ENCODE assay signal across 21 cellular contexts in the genomic region with DNA sequence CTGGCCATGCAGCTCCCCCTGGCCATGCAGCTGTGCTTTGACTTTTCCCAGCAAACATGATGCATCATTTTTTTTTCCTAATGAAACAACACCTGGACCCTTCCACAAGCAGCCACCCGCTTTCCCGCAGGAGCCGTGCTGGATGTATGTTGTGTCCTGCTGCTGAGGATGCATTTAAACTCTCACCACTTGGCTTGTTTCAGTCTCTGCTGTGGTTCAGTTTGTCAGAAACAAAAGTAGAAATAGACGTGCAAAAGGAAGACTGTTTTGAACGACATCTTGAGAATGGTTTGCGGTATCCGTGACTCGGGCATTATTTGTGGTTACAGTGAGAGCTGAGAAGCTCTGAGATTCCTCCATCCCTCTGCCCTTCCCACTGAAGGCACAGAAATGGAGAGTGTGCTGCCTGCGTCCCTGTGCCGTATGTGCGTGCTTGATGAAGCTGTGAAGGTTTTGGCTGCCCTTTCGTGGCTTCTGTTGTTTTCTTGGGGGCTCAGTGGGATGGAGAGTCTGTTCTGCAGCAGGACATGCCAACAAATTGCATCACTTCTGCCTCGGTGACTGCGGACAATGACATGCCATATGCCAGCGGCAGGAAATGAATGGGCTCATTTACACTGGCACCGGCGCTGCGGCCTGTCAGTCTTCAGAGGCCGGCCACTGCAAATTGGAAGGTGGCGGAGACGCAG.
DNase-seq lines count a peak whose midpoint lies in the region; FAIRE-seq and TF ChIP-seq lines count a peak whose summit lies in the region.
"Had no signal": no experiment of that assay in that cellular context is flagged by ENCODE, and none has a peak within 500 bp of the region (broad histone marks: within the 10 kb centered on the region; RNA-seq: fewer than 3 reads in every experiment).

No MANE protein-coding gene starts in this region.

- H3K27me3 ChIP-seq in layer of hippocampus (ENCODE audit: control insufficient read depth, insufficient read depth, low read length): no peaks in the 10 kb centered on the region
- H3K27me3 ChIP-seq in Karpas-422 (ENCODE audit: low read length): no peaks in the 10 kb centered on the region
- H3K27me3 ChIP-seq: colonic mucosa had no signal

- H3K36me3 Mint-ChIP-seq in activated T-helper 2 cell treated with anti-CD3 and anti-CD28 coated beads, Interferon-gamma antibody, Interleukin-2, Interleukin-4, amounts not matched to agents 10 μg/mL and 5 μg/mL and 100 μg/mL, durations not matched to agents 14 hours and 24 hours and 36 hours (ENCODE audit: low read depth): no peaks in the 10 kb centered on the region

- H3K36me3 ChIP-seq in Karpas-422 (ENCODE audit: insufficient read depth, low read length): no peaks in the 10 kb centered on the region
- H3K36me3 ChIP-seq in kidney (ENCODE audit: control insufficient read depth in 1 of 2, insufficient read depth in 2 of 2, low read length in 2 of 2): no peaks in the 10 kb centered on the region
- H3K36me3 ChIP-seq: colonic mucosa had no signal

- H3K4me2 ChIP-seq in Karpas-422 (ENCODE audit: low read depth, low read length, poor library complexity, severe bottlenecking): no peak overlapping the region

- H3K4me1 Mint-ChIP-seq in activated T-helper 2 cell treated with anti-CD3 and anti-CD28 coated beads, Interferon-gamma antibody, Interleukin-2, Interleukin-4, amounts not matched to agents 10 μg/mL and 5 μg/mL and 100 μg/mL, durations not matched to agents 14 hours and 24 hours and 36 hours (ENCODE audit: low read depth): no peaks in the 10 kb centered on the region

- H3K27me3 Mint-ChIP-seq in activated T-helper 2 cell treated with anti-CD3 and anti-CD28 coated beads, Interferon-gamma antibody, Interleukin-2, Interleukin-4, amounts not matched to agents 10 μg/mL and 5 μg/mL and 100 μg/mL, durations not matched to agents 14 hours and 24 hours and 36 hours (ENCODE audit: low read depth): no peaks in the 10 kb centered on the region

- DNase-seq in NCI-H748 (lab: John Stamatoyannopoulos, UW; ENCODE audit: unreplicated experiment): peak; percentile 45
- no peak for DNase-seq in NCI-H748 treated with DMSO at 0.1 percent for 48 hours (lab: John Stamatoyannopoulos, UW)
- peak; percentile 92 for DNase-seq in astrocyte of the hippocampus (ENCODE audit: low read depth, low spot score)
- peak; percentile 18 for DNase-seq in ureter (ENCODE audit: low spot score)
- DNase-seq in Karpas-422: no peak
- DNase-seq in kidney: no peak
- DNase-seq in activated T-helper 2 cell treated with anti-CD3 and anti-CD28 coated beads, Interferon-gamma antibody, Interleukin-2, Interleukin-4, amounts not matched to agents 10 μg/mL and 5 μg/mL and 100 μg/mL, durations not matched to agents 14 hours and 24 hours and 36 hours (ENCODE audit: low spot score): no peak
- DNase-seq: activated CD4-positive, alpha-beta T cell treated with anti-CD3 and anti-CD28 coated beads, Interleukin-2, amount 50 U/mL, for 4 hours; activated naive CD4-positive, alpha-beta T cell treated with anti-CD3 and anti-CD28 coated beads for 36 hours; activated T-cell treated with anti-CD3 and anti-CD28 coated beads for 4 hours; colonic mucosa; DMS79 treated with DMSO at 0.1 percent for 48 hours; HCEC 1CT; left colon; NCI-H187; NCI-H510A; nephron progenitor cell; SHP77 treated with DMSO at 0.1 percent for 48 hours; stimulated activated CD4-positive, alpha-beta T cell treated with anti-CD3 and anti-CD28 coated beads, Interleukin-12 subunit alpha, Interleukin-12 subunit beta, amount 100 ng/mL, for 4 hours had no signal

- H3K27ac ChIP-seq in layer of hippocampus (ENCODE audit: low read depth, low read length) (peak overlapping the region; percentile 2), Karpas-422 (ENCODE audit: low read length) (no peak overlapping the region), kidney (ENCODE audit: low read depth in 2 of 2, low read length in 2 of 2) (no peak overlapping the region)
- H3K27ac ChIP-seq: colonic mucosa, VCaP had no signal

- no peak for TF ChIP-seq CTCF in kidney (IDR thresholded peaks at IDR 0.05; ENCODE audit: borderline replicate concordance, extremely low read depth, insufficient read depth)

- no peaks in the 10 kb centered on the region for H4K20me1 ChIP-seq in Karpas-422 (ENCODE audit: insufficient read depth, low read depth, low read length)

- no peak overlapping the region for H3K4me3 Mint-ChIP-seq in activated T-helper 2 cell treated with anti-CD3 and anti-CD28 coated beads, Interferon-gamma antibody, Interleukin-2, Interleukin-4, amounts not matched to agents 10 μg/mL and 5 μg/mL and 100 μg/mL, durations not matched to agents 14 hours and 24 hours and 36 hours (ENCODE audit: low read depth)
- H3K4me3 Mint-ChIP-seq: activated naive CD4-positive, alpha-beta T cell treated with anti-CD3 and anti-CD28 coated beads for 36 hours; nephron progenitor cell had no signal

- H3K9ac ChIP-seq in Karpas-422 (ENCODE audit: low read length): no peak overlapping the region
- H3K9ac ChIP-seq in kidney (ENCODE audit: low read length in 2 of 2): no peak overlapping the region

- H3K9me2 ChIP-seq in Karpas-422 (replicated peaks; ENCODE audit: insufficient read depth, low read length): no peaks in the 10 kb centered on the region

- FAIRE-seq in kidney (lab: Jason Lieb, UNC): no peak

- H3K79me2 ChIP-seq in Karpas-422 (ENCODE audit: low read length): no peaks in the 10 kb centered on the region

- no peak overlapping the region for H2AFZ ChIP-seq in Karpas-422 (ENCODE audit: low read length)

- no peaks in the 10 kb centered on the region for H3K4me1 ChIP-seq in Karpas-422 (ENCODE audit: low read length)
- H3K4me1 ChIP-seq in kidney (ENCODE audit: control insufficient read depth in 1 of 2, insufficient read depth in 1 of 2, low read depth in 1 of 2, low read length in 2 of 2): no peaks in the 10 kb centered on the region
- H3K4me1 ChIP-seq: colonic mucosa had no signal

- H3K9me3 ChIP-seq in Karpas-422 (ENCODE audit: low read length): no peaks in the 10 kb centered on the region
- no peaks in the 10 kb centered on the region for H3K9me3 ChIP-seq in kidney (ENCODE audit: control insufficient read depth in 1 of 2, low read length in 2 of 2)
- H3K9me3 ChIP-seq: colonic mucosa had no signal

- H3K4me3 ChIP-seq in Karpas-422 (ENCODE audit: low read length): no peak overlapping the region
- no peak overlapping the region for H3K4me3 ChIP-seq in kidney (ENCODE audit: low read length in 2 of 2)
- H3K4me3 ChIP-seq: colonic mucosa had no signal

- H3K27ac Mint-ChIP-seq in activated T-helper 2 cell treated with anti-CD3 and anti-CD28 coated beads, Interferon-gamma antibody, Interleukin-2, Interleukin-4, amounts not matched to agents 10 μg/mL and 5 μg/mL and 100 μg/mL, durations not matched to agents 14 hours and 24 hours and 36 hours: no peak overlapping the region
- H3K27ac Mint-ChIP-seq: activated naive CD4-positive, alpha-beta T cell treated with anti-CD3 and anti-CD28 coated beads for 36 hours; nephron progenitor cell had no signal

- H3K9me3 Mint-ChIP-seq in activated T-helper 2 cell treated with anti-CD3 and anti-CD28 coated beads, Interferon-gamma antibody, Interleukin-2, Interleukin-4, amounts not matched to agents 10 μg/mL and 5 μg/mL and 100 μg/mL, durations not matched to agents 14 hours and 24 hours and 36 hours: peaks cover 21% of the 10 kb centered on the region

- intact Hi-C loops in kidney (cut with DNase I): no loop called here
- intact Hi-C loops in activated T-helper 2 cell treated with anti-CD3 and anti-CD28 coated beads, Interferon-gamma antibody, Interleukin-2, Interleukin-4, amounts not matched to agents 10 μg/mL and 5 μg/mL and 100 μg/mL, durations not matched to agents 14 hours and 24 hours and 36 hours (cut with micrococcal nuclease): no loop called here

Comparison
In these comparisons a context has a peak if more than half of its experiments do, and no peak if none do; other contexts are left out.
1. DNase-seq: peak in NCI-H748 (single experiment), astrocyte of the hippocampus (single experiment) and ureter (single experiment); none in NCI-H748 treated with DMSO at 0.1 percent for 48 hours (single experiment), Karpas-422 (single experiment), kidney (single experiment) and activated T-helper 2 cell treated with anti-CD3 and anti-CD28 coated beads, Interferon-gamma antibody, Interleukin-2, Interleukin-4, amounts not matched to agents 10 μg/mL and 5 μg/mL and 100 μg/mL, durations not matched to agents 14 hours and 24 hours and 36 hours (single experiment).